ENCODE assay signal across 8 cellular contexts in the genomic region with DNA sequence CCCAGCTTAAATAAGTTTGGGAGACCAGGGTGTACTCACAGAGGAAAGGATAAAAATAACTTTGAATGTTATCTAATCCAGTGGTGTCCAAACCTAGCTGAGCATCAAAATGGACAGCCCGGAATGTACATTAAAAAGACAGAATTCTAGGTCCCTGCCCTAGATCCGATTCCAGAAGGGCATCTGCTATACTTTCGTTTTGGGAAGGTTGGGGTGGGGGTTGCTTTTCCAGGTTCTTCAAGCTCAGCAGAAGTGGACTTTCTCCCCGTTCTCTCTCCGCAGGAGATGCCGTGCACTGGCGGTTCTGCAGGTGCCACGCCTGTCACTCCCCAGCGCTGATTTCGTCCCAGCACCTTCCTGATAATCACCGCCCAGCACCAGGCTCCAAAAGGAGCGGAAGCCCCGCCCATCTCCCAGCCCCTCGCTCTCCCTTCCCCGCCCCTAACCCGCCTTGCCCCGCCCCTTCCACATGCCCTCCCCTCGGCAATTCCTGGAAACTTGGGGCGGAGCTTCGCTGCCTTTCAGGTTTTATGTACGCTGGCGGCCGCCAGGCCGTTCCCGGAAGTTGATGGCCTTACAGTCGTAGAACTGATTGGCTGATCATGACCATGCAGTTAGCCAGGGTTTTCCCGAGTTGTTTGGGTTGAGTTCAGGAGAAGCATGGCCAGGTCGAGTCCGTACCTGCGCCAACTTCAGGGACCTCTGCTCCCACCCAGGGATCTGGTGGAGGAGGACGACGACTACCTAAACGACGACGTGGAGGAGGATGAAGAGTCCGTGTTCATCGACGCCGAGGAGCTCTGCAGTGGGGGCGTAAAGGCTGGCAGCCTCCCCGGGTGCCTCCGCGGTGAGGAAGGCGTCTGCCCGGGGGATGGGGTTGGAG. TPM values are rescaled to one million over a fixed set of nuclear protein-coding genes. Genes with fewer than 3 reads are reported as not detected.
DNase-seq lines count a peak whose midpoint lies in the region; ATAC-seq and TF ChIP-seq lines count a peak whose summit lies in the region.

Gene HELB, plus strand, starts transcription at position 550 of the 883 bp plus-strand sequence. Its CDS starts 111 bp downstream, at position 661.

- ATAC-seq in GM18502 (IDR thresholded peaks at IDR 0.05; ENCODE audit: poor library complexity, unreplicated experiment) (peak; percentile 93), HG02943 (IDR thresholded peaks at IDR 0.05; ENCODE audit: low read depth, unreplicated experiment) (peak; percentile 90), T-helper 17 cell (peak; percentile 87), left ventricle myocardium superior (peak; percentile 100)

- intact Hi-C loops in left ventricle myocardium superior (cut with micrococcal nuclease) = no loop called here

- peaks cover 17% of the 10 kb centered on the region for H3K36me3 Mint-ChIP-seq in T-helper 17 cell (ENCODE audit: low read depth)
- H3K36me3 Mint-ChIP-seq in progenitor cell of endocrine pancreas (ENCODE audit: insufficient read depth) = peaks cover 1% of the 10 kb centered on the region

- H3K9me3 Mint-ChIP-seq in progenitor cell of endocrine pancreas (ENCODE audit: low read depth) = no peaks in the 10 kb centered on the region

- H3K9me3 ChIP-seq in T-helper 17 cell (ENCODE audit: control insufficient read depth, low read length, poor library complexity, severe bottlenecking) = no peaks in the 10 kb centered on the region

- DNase-seq in NCI-H187 (lab: John Stamatoyannopoulos, UW) = peak; percentile 93 to 97
- DNase-seq in T-helper 17 cell = peak; percentile 83 to 96 (median 95)
- DNase-seq in amygdala (lab: John Stamatoyannopoulos, UW) = peak; percentile 48 to 97 (median 87)
- peak; percentile 99 for DNase-seq in left ventricle myocardium superior
- peak; percentile 94 for DNase-seq in progenitor cell of endocrine pancreas (ENCODE audit: low spot score, unreplicated experiment)
- DNase-seq in ureter (ENCODE audit: low spot score) = peak; percentile 98

- TF ChIP-seq CTCF in progenitor cell of endocrine pancreas (IDR thresholded peaks at IDR 0.05; ENCODE audit: unreplicated experiment) = no peak

- H3K27me3 Mint-ChIP-seq in T-helper 17 cell = no peaks in the 10 kb centered on the region
- H3K27me3 Mint-ChIP-seq in progenitor cell of endocrine pancreas = peaks cover 17% of the 10 kb centered on the region

- H3K27ac Mint-ChIP-seq in T-helper 17 cell = peak within 1 kb of the TSS; percentile 99
- peak within 1 kb of the TSS; percentile 97 for H3K27ac Mint-ChIP-seq in progenitor cell of endocrine pancreas

- peaks cover 44% of the 10 kb centered on the region for H3K4me1 Mint-ChIP-seq in T-helper 17 cell
- H3K4me1 Mint-ChIP-seq in progenitor cell of endocrine pancreas (ENCODE audit: low read depth) = peaks cover 3% of the 10 kb centered on the region

- peak within 1 kb of the TSS; percentile 99 for H3K4me3 Mint-ChIP-seq in T-helper 17 cell
- peak within 1 kb of the TSS; percentile 97 for H3K4me3 Mint-ChIP-seq in progenitor cell of endocrine pancreas (ENCODE audit: low read depth)

RNA-seq across cellular contexts. Expression of gene HELB, which starts in this region (rescaled TPM):
- total RNA-seq in T-helper 17 cell = 10 to 100 TPM; 51.8 to 72.1 TPM
- 0.99 TPM for total RNA-seq in left ventricle myocardium superior
- total RNA-seq in progenitor cell of endocrine pancreas = 7.0 and 7.1 TPM in 2 replicates
- 7.0 TPM for total RNA-seq in ureter

Comparison
In these comparisons a context has a peak if more than half of its experiments do, and no peak if none do; other contexts are left out.
1. Peak in every context shown above with its lines: DNase-seq and ATAC-seq.
2. Peak in DNase-seq and ATAC-seq in left ventricle myocardium superior; RNA of the gene not detected or under 1 TPM.